Comparison of ENCODE assay signal across 11 cellular contexts in genomic region chr7:105352922-105353668, GRCh38. TPM values are rescaled to one million over a fixed set of nuclear protein-coding genes. Genes with fewer than 3 reads are reported as not detected.
DNase-seq lines count a peak whose midpoint lies in the region; ATAC-seq, FAIRE-seq and TF ChIP-seq lines count a peak whose summit lies in the region.
"Had no signal": no experiment of that assay in that cellular context is flagged by ENCODE, and none has a peak within 500 bp of the region (broad histone marks: within the 10 kb centered on the region; RNA-seq: fewer than 3 reads in every experiment).

No MANE protein-coding gene starts in this region.

- H3K9me3 Mint-ChIP-seq in astrocyte (ENCODE audit: unreplicated experiment) = no peaks in the 10 kb centered on the region
- no peaks in the 10 kb centered on the region for H3K9me3 Mint-ChIP-seq in naive thymus-derived CD8-positive, alpha-beta T cell

- POLR2A ChIA-PET in naive thymus-derived CD8-positive, alpha-beta T cell (lab: Charles Lee) = interaction anchor here (0.6 to 3.4 kb wide), 10 partner anchors 11 to 662 kb away, joined by 3 to 21 read pairs (median 4); partner anchors contain the start of genes KMT2E, RINT1 and SRPK2

- peak overlapping the region; percentile 2; the same call in 1 of the 2 replicates for H3K4me3 ChIP-seq in ACC112 (ENCODE audit: low read depth, low read length)
- no peak overlapping the region for H3K4me3 ChIP-seq in HL-60 (replicated peaks; ENCODE audit: insufficient read depth, low read length)
- no peak overlapping the region for H3K4me3 ChIP-seq in astrocyte (ENCODE audit: insufficient read depth, low read depth, low read length)

- no peak overlapping the region for H3K9ac ChIP-seq in astrocyte (ENCODE audit: low read length)

- no peak for FAIRE-seq in astrocyte (lab: Jason Lieb, UNC)
- no peak for FAIRE-seq in HTR-8/SVneo (lab: Jason Lieb, UNC)

- peaks cover 70% of the 10 kb centered on the region for H4K20me1 ChIP-seq in astrocyte (ENCODE audit: insufficient read depth, low read length)

- TF ChIP-seq CTCF in HL-60 (IDR thresholded peaks at IDR 0.05; ENCODE audit: insufficient read depth, low read length) (no peak), astrocyte (IDR thresholded peaks at IDR 0.05; ENCODE audit: insufficient read depth, low read depth, low read length) (no peak)

- H2AFZ ChIP-seq in ACC112 (ENCODE audit: low read length, unreplicated experiment) (no peak overlapping the region), astrocyte (ENCODE audit: low read depth, low read length) (no peak overlapping the region)

- H3K4me2 ChIP-seq in astrocyte (ENCODE audit: low read length) = peak overlapping the region; percentile 79

- no peaks in the 10 kb centered on the region for H3K36me3 ChIP-seq in ACC112 (ENCODE audit: insufficient read depth, low read length)
- no peaks in the 10 kb centered on the region for H3K36me3 ChIP-seq in astrocyte (ENCODE audit: insufficient read depth, low read length)
- H3K36me3 ChIP-seq: breast epithelium had no signal

- H3K4me1 ChIP-seq in ACC112 (ENCODE audit: control insufficient read depth, insufficient read depth, low read length, unreplicated experiment) (peaks cover 36% of the 10 kb centered on the region), astrocyte (ENCODE audit: insufficient read depth, low read length) (peaks cover 30% of the 10 kb centered on the region)

- H3K36me3 Mint-ChIP-seq in astrocyte (ENCODE audit: low read depth, unreplicated experiment) = no peaks in the 10 kb centered on the region
- H3K36me3 Mint-ChIP-seq in naive thymus-derived CD8-positive, alpha-beta T cell = no peaks in the 10 kb centered on the region

- H3K27me3 ChIP-seq in ACC112 (ENCODE audit: insufficient read depth, low read length) (no peaks in the 10 kb centered on the region), HL-60 (ENCODE audit: insufficient read depth, poor library complexity, severe bottlenecking) (no peaks in the 10 kb centered on the region), astrocyte (ENCODE audit: insufficient read depth, low read length) (no peaks in the 10 kb centered on the region)
- H3K27me3 ChIP-seq: breast epithelium had no signal

- DNase-seq in HL-60 (ENCODE audit: low read depth in 1 of 2, low spot score in 1 of 2) (no peak), astrocyte (ENCODE audit: low read depth) (peak; percentile 38), NCI-H2227 treated with DMSO at 0.1 percent for 48 hours (lab: John Stamatoyannopoulos, UW) (no peak), NAMALWA (ENCODE audit: low spot score) (no peak), HTR-8/SVneo (ENCODE audit: insufficient read length, low spot score) (no peak)
- DNase-seq in naive thymus-derived CD8-positive, alpha-beta T cell = no peak
- DNase-seq in effector CD8-positive, alpha-beta T cell (lab: John Stamatoyannopoulos, UW) = no peak
- DNase-seq: activated CD4-positive, alpha-beta T cell treated with anti-CD3 and anti-CD28 coated beads, Interleukin-2, amount 50 U/mL, for 4 hours; NCI-H774 had no signal

- H3K4me1 Mint-ChIP-seq in astrocyte (ENCODE audit: low read depth, unreplicated experiment) = peaks cover 20% of the 10 kb centered on the region
- peaks cover 36 to 88% (median 60%) of the 10 kb centered on the region in 4 donors for H3K4me1 Mint-ChIP-seq in naive thymus-derived CD8-positive, alpha-beta T cell

- H3K79me2 ChIP-seq in ACC112 (ENCODE audit: control insufficient read depth, insufficient read depth, low read length, unreplicated experiment) (peaks cover 58% of the 10 kb centered on the region), astrocyte (ENCODE audit: insufficient read depth, low read length) (peaks cover 70% of the 10 kb centered on the region)

- H3K27me3 Mint-ChIP-seq in astrocyte (ENCODE audit: low read depth, unreplicated experiment) = no peaks in the 10 kb centered on the region
- H3K27me3 Mint-ChIP-seq in naive thymus-derived CD8-positive, alpha-beta T cell = no peaks in the 10 kb centered on the region

- H3K9me3 ChIP-seq in astrocyte (ENCODE audit: insufficient read depth, low read depth, low read length) = no peaks in the 10 kb centered on the region
- H3K9me3 ChIP-seq: breast epithelium had no signal

- H3K27ac ChIP-seq in ACC112 (ENCODE audit: low read depth, low read length) (peak overlapping the region; percentile 86), HL-60 (replicated peaks) (peak overlapping the region; percentile 31), astrocyte (ENCODE audit: low read depth, low read length) (no peak overlapping the region)

- peak overlapping the region; percentile 15 for H3K4me3 Mint-ChIP-seq in astrocyte (ENCODE audit: unreplicated experiment)
- peak overlapping the region in 9 of 10 donors; percentile 50 to 83 (median 73) for H3K4me3 Mint-ChIP-seq in naive thymus-derived CD8-positive, alpha-beta T cell

- peak overlapping the region; percentile 72 for H3K27ac Mint-ChIP-seq in astrocyte (ENCODE audit: unreplicated experiment)
- H3K27ac Mint-ChIP-seq in naive thymus-derived CD8-positive, alpha-beta T cell = peak overlapping the region; percentile 86 to 98 (median 93)

- ATAC-seq in naive thymus-derived CD8-positive, alpha-beta T cell = no peak

RNA-seq across cellular contexts. Expression of gene SRPK2, which starts 35.6 kb away (rescaled TPM):
- 54.8 and 59.2 TPM in 2 replicates for total RNA-seq in astrocyte
- 10 to 100 TPM; 39.2 to 40.4 TPM for total RNA-seq in naive thymus-derived CD8-positive, alpha-beta T cell
- 10 to 100 TPM; 39.5 to 47.1 (median 41.4) TPM for polyA plus RNA-seq in naive thymus-derived CD8-positive, alpha-beta T cell
